In the genomic region with DNA sequence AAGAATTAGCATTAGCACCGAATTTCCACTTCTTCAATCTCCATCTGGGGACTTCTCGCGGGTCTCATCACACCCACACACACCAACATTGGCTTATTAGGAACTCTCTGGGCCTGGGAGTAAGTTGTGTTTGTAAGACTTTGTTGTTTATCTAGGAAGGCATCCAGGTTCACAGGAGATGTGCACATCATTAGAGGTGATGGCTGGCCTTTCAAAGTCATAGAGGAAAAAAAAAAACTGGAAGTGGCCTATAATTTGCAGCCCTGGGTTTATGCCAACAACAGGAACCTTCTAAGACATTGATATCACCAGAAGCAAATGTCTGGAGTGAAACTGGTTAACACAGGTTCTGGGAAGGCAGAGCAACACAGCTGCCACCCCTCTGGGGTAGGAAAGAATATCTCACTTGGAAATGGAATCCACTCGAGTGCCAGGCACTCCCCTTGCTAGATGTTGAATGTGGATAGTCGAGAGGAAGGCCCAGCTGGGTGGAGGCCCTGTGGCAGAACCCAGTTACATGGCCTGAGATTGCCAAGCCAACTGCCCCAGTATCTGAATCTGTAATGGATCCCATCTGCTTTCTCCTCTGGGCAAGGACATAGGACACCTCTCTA, we compare ENCODE assay signal across 15 cellular contexts.
A peak's percentile ranks its signal among the peaks of the same experiment; 100 is the strongest.
DNase-seq lines count a peak whose midpoint lies in the region; ATAC-seq and TF ChIP-seq lines count a peak whose summit lies in the region.
"Had no signal": no experiment of that assay in that cellular context is flagged by ENCODE, and none has a peak within 500 bp of the region (broad histone marks: within the 10 kb centered on the region; RNA-seq: fewer than 3 reads in every experiment).

No MANE protein-coding gene starts in this region.

- H2AK9ac ChIP-seq in IMR-90 (replicated peaks; ENCODE audit: low read depth, low read length, poor library complexity) = no peak overlapping the region

- in situ Hi-C loops in IMR-90 (cut with MboI; ENCODE audit: low sequenced_read_pairs) = no loop called here

- dilution Hi-C loops in IMR-90 (cut with HindIII; ENCODE audit: low sequenced_read_pairs, unreplicated experiment) = no loop called here

- H3K9ac ChIP-seq in IMR-90 (ENCODE audit: low read depth, low read length) = no peak overlapping the region

- no peak for DNase-seq in CD8-positive, alpha-beta T cell
- DNase-seq in IMR-90 (peak; percentile 52), chondrocyte (ENCODE audit: low spot score) (no peak), H7 (no peak), nucleus accumbens (lab: John Stamatoyannopoulos, UW) (no peak)
- no peak for DNase-seq in natural killer cell treated with Interleukin-12 subunit alpha and Interleukin-12 subunit beta and Interleukin-15 and Interleukin-18, amount 100 ng/mL, for 72 hours (ENCODE audit: low spot score)
- DNase-seq: activated CD4-positive, CD25-positive, alpha-beta regulatory T cell treated with anti-CD3 and anti-CD28 coated beads, Interleukin-2, amount 50 U/mL, for 72 hours; activated CD8-positive, alpha-beta memory T cell treated with anti-CD3 and anti-CD28 coated beads, Interleukin-2, amount 50 U/mL, for 48 hours; activated naive CD4-positive, alpha-beta T cell treated with anti-CD3 and anti-CD28 coated beads for 36 hours; BE2C; hippocampal formation; NCI-H2081 treated with DMSO at 0.1 percent for 48 hours; SIG-M5 had no signal

- H2BK120ac ChIP-seq in IMR-90 (ENCODE audit: low read depth, low read length) = peak overlapping the region; percentile 40

- peak overlapping the region; percentile 40; the same call in 1 of the 2 replicates for H3K18ac ChIP-seq in IMR-90 (ENCODE audit: low read depth, low read length)

- H4K5ac ChIP-seq in IMR-90 (ENCODE audit: low read depth, low read length) = peak overlapping the region; percentile 35; the same call in 1 of the 2 replicates

- H3K14ac ChIP-seq in IMR-90 (replicated peaks; ENCODE audit: low read depth, low read length) = no peak overlapping the region

- CTCF ChIA-PET in CD8-positive, alpha-beta T cell (lab: Charles Lee) = no interaction called here
- CTCF ChIA-PET in IMR-90 (lab: Yijun Ruan, JAX) = no interaction called here

- H3K4ac ChIP-seq in IMR-90 (ENCODE audit: low read depth, low read length) = peak overlapping the region; percentile 10; the same call in 1 of the 2 replicates

- no CpG with 5 or more reads among the region's 5 CpGs for WGBS in IMR-90 (ENCODE audit: extremely low coverage in 2 of 2, insufficient read length in 1 of 2), 2 experiments

- H3K4me1 Mint-ChIP-seq in CD8-positive, alpha-beta T cell (ENCODE audit: low read depth) = peaks cover 27% of the 10 kb centered on the region
- H3K4me1 Mint-ChIP-seq in chondrocyte (ENCODE audit: low read depth) = peaks cover 62% of the 10 kb centered on the region
- H3K4me1 Mint-ChIP-seq in natural killer cell treated with Interleukin-12 subunit alpha and Interleukin-12 subunit beta and Interleukin-15 and Interleukin-18, amount 100 ng/mL, for 72 hours (ENCODE audit: low read depth in 2 of 2) = peaks cover 67 to 81% of the 10 kb centered on the region in 2 donors

- no peak overlapping the region for H3K27ac ChIP-seq in CD8-positive, alpha-beta T cell (ENCODE audit: low read depth, low read length)
- no peak overlapping the region for H3K27ac ChIP-seq in IMR-90 (ENCODE audit: insufficient read depth, low read length)

- H2AFZ ChIP-seq in IMR-90 (replicated peaks; ENCODE audit: low read length, poor library complexity) = no peak overlapping the region

- no peak for ATAC-seq in CD8-positive, alpha-beta T cell
- ATAC-seq in IMR-90 (ENCODE audit: low read depth) = no peak
- ATAC-seq in natural killer cell treated with Interleukin-12 subunit alpha and Interleukin-12 subunit beta and Interleukin-15 and Interleukin-18, amount 100 ng/mL, for 72 hours = no peak
- ATAC-seq in HG02938 (IDR thresholded peaks at IDR 0.05; ENCODE audit: unreplicated experiment) = no peak

- H3K4me3 Mint-ChIP-seq in CD8-positive, alpha-beta T cell = no peak overlapping the region
- no peak overlapping the region for H3K4me3 Mint-ChIP-seq in chondrocyte (ENCODE audit: unreplicated experiment)
- H3K4me3 Mint-ChIP-seq in natural killer cell treated with Interleukin-12 subunit alpha and Interleukin-12 subunit beta and Interleukin-15 and Interleukin-18, amount 100 ng/mL, for 72 hours = peak overlapping the region; percentile 74
- H3K4me3 Mint-ChIP-seq: activated naive CD4-positive, alpha-beta T cell treated with anti-CD3 and anti-CD28 coated beads for 36 hours; T-helper 2 cell treated with Interferon-gamma antibody and Interleukin-4, amounts not matched to agents 5 μg/mL and 100 μg/mL, for 36 hours had no signal

- H3K79me1 ChIP-seq in IMR-90 (ENCODE audit: low read depth in 1 of 2, low read length in 2 of 2) = peaks cover 0 to 10% of the 10 kb centered on the region in 2 experiments; a peak in 3 of 4 replicates

- H2BK15ac ChIP-seq in IMR-90 (ENCODE audit: low read depth, low read length) = no peak overlapping the region; the same call in 2 of the 3 replicates

- POLR2A ChIA-PET in CD8-positive, alpha-beta T cell (lab: Charles Lee) = no interaction called here
- POLR2A ChIA-PET in IMR-90 (lab: Charles Lee; ENCODE audit: unreplicated experiment) = interaction anchor here (0.7 kb wide), 1 partner anchor 12 kb away, joined by 5 read pairs; no protein-coding TSS in a partner anchor

- no peak overlapping the region for H3K4me3 ChIP-seq in CD8-positive, alpha-beta T cell (ENCODE audit: low read depth, low read length)
- H3K4me3 ChIP-seq in IMR-90 (ENCODE audit: insufficient read depth, low read depth, low read length) = no peak overlapping the region
- H3K4me3 ChIP-seq in H7 (ENCODE audit: insufficient read depth, low read depth, low read length) = no peak overlapping the region

- H2BK20ac ChIP-seq in IMR-90 (ENCODE audit: low read depth, low read length) = peak overlapping the region; percentile 26; the same call in 1 of the 2 replicates

- H4K91ac ChIP-seq in IMR-90 (ENCODE audit: insufficient read depth, low read depth, low read length) = peak overlapping the region; percentile 10; the same call in 1 of the 2 replicates

- H3K9me1 ChIP-seq in IMR-90 (ENCODE audit: insufficient read depth, low read length) = peaks cover 26% of the 10 kb centered on the region

- H2AK5ac ChIP-seq in IMR-90 (ENCODE audit: low read depth, low read length) = peak overlapping the region; percentile 7; the same call in 1 of the 2 replicates

- peak overlapping the region; percentile 10 for H3K27ac Mint-ChIP-seq in CD8-positive, alpha-beta T cell
- peak overlapping the region; percentile 53 for H3K27ac Mint-ChIP-seq in chondrocyte (ENCODE audit: unreplicated experiment)
- H3K27ac Mint-ChIP-seq in natural killer cell treated with Interleukin-12 subunit alpha and Interleukin-12 subunit beta and Interleukin-15 and Interleukin-18, amount 100 ng/mL, for 72 hours = peak overlapping the region; percentile 84 to 95
- H3K27ac Mint-ChIP-seq: activated naive CD4-positive, alpha-beta T cell treated with anti-CD3 and anti-CD28 coated beads for 36 hours; T-helper 2 cell treated with Interferon-gamma antibody and Interleukin-4, amounts not matched to agents 5 μg/mL and 100 μg/mL, for 36 hours had no signal

- no peak for TF ChIP-seq RAD21 in IMR-90 (IDR thresholded peaks at IDR 0.05; ENCODE audit: low read length)

- H3K4me2 ChIP-seq in IMR-90 (ENCODE audit: low read depth, low read length) = no peak overlapping the region

- no peak overlapping the region for H2BK5ac ChIP-seq in IMR-90 (ENCODE audit: low read depth, low read length, poor library complexity, severe bottlenecking)

- H3K27me3 ChIP-seq in CD8-positive, alpha-beta T cell (ENCODE audit: insufficient read depth, low read length) = no peaks in the 10 kb centered on the region
- H3K27me3 ChIP-seq in IMR-90 (ENCODE audit: control insufficient read depth, insufficient read depth, low read length) (no peaks in the 10 kb centered on the region), H7 (ENCODE audit: control insufficient read depth, insufficient read depth, low read length) (no peaks in the 10 kb centered on the region)
- H3K27me3 ChIP-seq: BE2C had no signal

- H3K9me3 Mint-ChIP-seq in CD8-positive, alpha-beta T cell = no peaks in the 10 kb centered on the region
- H3K9me3 Mint-ChIP-seq in chondrocyte (ENCODE audit: low read depth) = no peaks in the 10 kb centered on the region
- H3K9me3 Mint-ChIP-seq in natural killer cell treated with Interleukin-12 subunit alpha and Interleukin-12 subunit beta and Interleukin-15 and Interleukin-18, amount 100 ng/mL, for 72 hours = no peaks in the 10 kb centered on the region
- H3K9me3 Mint-ChIP-seq: activated naive CD4-positive, alpha-beta T cell treated with anti-CD3 and anti-CD28 coated beads for 36 hours; T-helper 2 cell treated with Interferon-gamma antibody and Interleukin-4, amounts not matched to agents 5 μg/mL and 100 μg/mL, for 36 hours had no signal

- H3K4me1 ChIP-seq in CD8-positive, alpha-beta T cell (ENCODE audit: insufficient read depth, low read length) = peaks cover 12% of the 10 kb centered on the region
- H3K4me1 ChIP-seq in IMR-90 (ENCODE audit: control insufficient read depth, insufficient read depth, low read length) = peaks cover 22% of the 10 kb centered on the region
- H3K4me1 ChIP-seq: BE2C had no signal

- no peaks in the 10 kb centered on the region for H3K9me3 ChIP-seq in CD8-positive, alpha-beta T cell (ENCODE audit: low read length)
- no peaks in the 10 kb centered on the region for H3K9me3 ChIP-seq in IMR-90 (ENCODE audit: control insufficient read depth, insufficient read depth, low read length)
- H3K9me3 ChIP-seq: BE2C had no signal

- H3K23ac ChIP-seq in IMR-90 (ENCODE audit: low read depth, low read length) = peak overlapping the region; percentile 49; the same call in 1 of the 2 replicates

- TF ChIP-seq POLR2A in IMR-90 (IDR thresholded peaks at IDR 0.05; ENCODE audit: low read depth, low read length) = no peak

- peaks cover 7% of the 10 kb centered on the region for H3K27me3 Mint-ChIP-seq in CD8-positive, alpha-beta T cell (ENCODE audit: low read depth)
- no peaks in the 10 kb centered on the region for H3K27me3 Mint-ChIP-seq in chondrocyte (ENCODE audit: low read depth)
- no peaks in the 10 kb centered on the region for H3K27me3 Mint-ChIP-seq in natural killer cell treated with Interleukin-12 subunit alpha and Interleukin-12 subunit beta and Interleukin-15 and Interleukin-18, amount 100 ng/mL, for 72 hours

- H4K20me1 ChIP-seq in IMR-90 (ENCODE audit: insufficient read depth, low read length) = no peaks in the 10 kb centered on the region

- no peak overlapping the region; a peak in 1 of 4 replicates for H4K8ac ChIP-seq in IMR-90 (ENCODE audit: low read depth in 2 of 2, low read length in 2 of 2)

- no peaks in the 10 kb centered on the region for H3K36me3 Mint-ChIP-seq in CD8-positive, alpha-beta T cell
- H3K36me3 Mint-ChIP-seq in chondrocyte (ENCODE audit: low read depth) = peaks cover 34% of the 10 kb centered on the region
- peaks cover 50% of the 10 kb centered on the region for H3K36me3 Mint-ChIP-seq in natural killer cell treated with Interleukin-12 subunit alpha and Interleukin-12 subunit beta and Interleukin-15 and Interleukin-18, amount 100 ng/mL, for 72 hours

- intact Hi-C loops in CD8-positive, alpha-beta T cell (cut with DNase I, micrococcal nuclease) = loop anchor here in 1 of 2 experiments (1.0 kb wide), 1 partner anchor 10 kb away; no protein-coding TSS in a partner anchor
- intact Hi-C loops in IMR-90 (cut with micrococcal nuclease) = no loop called here

- H3K36me3 ChIP-seq in CD8-positive, alpha-beta T cell (ENCODE audit: insufficient read depth, low read length) = no peaks in the 10 kb centered on the region
- H3K36me3 ChIP-seq in IMR-90 (ENCODE audit: control insufficient read depth, insufficient read depth, low read length) (no peaks in the 10 kb centered on the region), H7 (replicated peaks; ENCODE audit: control insufficient read depth, insufficient read depth, low read length) (no peaks in the 10 kb centered on the region)
- H3K36me3 ChIP-seq: BE2C had no signal

- TF ChIP-seq CTCF in CD8-positive, alpha-beta T cell (IDR thresholded peaks at IDR 0.05) = no peak
- TF ChIP-seq CTCF in IMR-90 (conservative IDR thresholded peaks at IDR 0.05; ENCODE audit: low read depth, low read length) (no peak), chondrocyte (IDR thresholded peaks at IDR 0.05) (no peak)

- H3K56ac ChIP-seq in IMR-90 (ENCODE audit: extremely low read depth, insufficient read depth, low read length) = no peak overlapping the region

- BruUV-seq in IMR-90 (replicated peaks; lab: Mats Ljungman, UMichigan) = no TSS peak

Comparison
In these comparisons a context has a peak if more than half of its experiments do, and no peak if none do; other contexts are left out.
1. H3K27ac Mint-ChIP-seq: peak in every context shown above with its lines; median percentile 90 in natural killer cell treated with Interleukin-12 subunit alpha and Interleukin-12 subunit beta and Interleukin-15 and Interleukin-18, amount 100 ng/mL, for 72 hours; 53 in chondrocyte; 10 in CD8-positive, alpha-beta T cell.